Comparison of ENCODE assay signal across 16 cellular contexts in genomic region chr9:22278426-22278825, GRCh38.
DNase-seq lines count a peak whose midpoint lies in the region; FAIRE-seq and TF ChIP-seq lines count a peak whose summit lies in the region.
"Had no signal": no experiment of that assay in that cellular context is flagged by ENCODE, and none has a peak within 500 bp of the region (broad histone marks: within the 10 kb centered on the region; RNA-seq: fewer than 3 reads in every experiment).

No MANE protein-coding gene starts in this region.

- peaks cover 11% of the 10 kb centered on the region for H3K4me1 Mint-ChIP-seq in osteocyte (ENCODE audit: unreplicated experiment)
- H3K4me1 Mint-ChIP-seq: CD4-positive, CD25-positive, alpha-beta regulatory T cell; IgD-negative memory B cell had no signal

- peaks cover 1% of the 10 kb centered on the region for H3K9me3 Mint-ChIP-seq in osteocyte (ENCODE audit: unreplicated experiment)

- no peak for FAIRE-seq in GM19239 (lab: Jason Lieb, UNC)
- FAIRE-seq: A549, G401.6, H54 had no signal

- no peak overlapping the region for H3K27ac Mint-ChIP-seq in osteocyte (ENCODE audit: unreplicated experiment)
- H3K27ac Mint-ChIP-seq: CD4-positive, CD25-positive, alpha-beta regulatory T cell had no signal

- POLR2A ChIA-PET in RWPE1 (lab: Yijun Ruan, JAX; ENCODE audit: low non-redundant PET), result no interaction called here

- H3K36me3 Mint-ChIP-seq in osteocyte (ENCODE audit: unreplicated experiment), result no peaks in the 10 kb centered on the region
- H3K36me3 Mint-ChIP-seq: CD4-positive, CD25-positive, alpha-beta regulatory T cell; IgD-negative memory B cell had no signal

- CTCF ChIA-PET in RWPE1 (lab: Yijun Ruan, JAX), result interaction anchor here (0.7 kb wide), 1 partner anchor 18 kb away, joined by 4 read pairs; no protein-coding TSS in a partner anchor

- TF ChIP-seq CTCF in RWPE1 (conservative IDR thresholded peaks at IDR 0.05; ENCODE audit: low read depth) (no peak), osteocyte (IDR thresholded peaks at IDR 0.05) (no peak)

- H3K27ac ChIP-seq in RWPE1, result no peak overlapping the region
- H3K27ac ChIP-seq: A549 had no signal

- DNase-seq in COLO829 (ENCODE audit: low spot score), result peak; percentile 6
- peak; percentile 14 for DNase-seq in RWPE1 (ENCODE audit: low spot score)
- peak; percentile 40 for DNase-seq in dedifferentiated amniotic fluid mesenchymal stem cell (ENCODE audit: extremely low spot score)
- DNase-seq in renal cortical epithelial cell (ENCODE audit: low read depth), result peak; percentile 7
- no peak for DNase-seq in osteocyte (ENCODE audit: extremely low spot score, unreplicated experiment)
- no peak for DNase-seq in nucleus accumbens (lab: John Stamatoyannopoulos, UW)
- DNase-seq in NCI-H1694 (lab: John Stamatoyannopoulos, UW), result no peak
- no peak for DNase-seq in GM19239 (ENCODE audit: insufficient read length, low spot score)
- DNase-seq: Calu3; CD4-positive, CD25-positive, alpha-beta regulatory T cell; NCI-H1436 treated with DMSO at 0.1 percent for 48 hours; NCI-H2081 treated with DMSO at 0.1 percent for 48 hours had no signal

- H3K4me3 Mint-ChIP-seq in osteocyte (ENCODE audit: unreplicated experiment), result no peak overlapping the region
- H3K4me3 Mint-ChIP-seq: CD4-positive, CD25-positive, alpha-beta regulatory T cell; IgD-negative memory B cell had no signal

- H3K27me3 Mint-ChIP-seq in osteocyte (ENCODE audit: unreplicated experiment), result peaks cover 23% of the 10 kb centered on the region
- H3K27me3 Mint-ChIP-seq: CD4-positive, CD25-positive, alpha-beta regulatory T cell had no signal

Comparison
In these comparisons a context has a peak if more than half of its experiments do, and no peak if none do; other contexts are left out.
1. DNase-seq: peak in COLO829 (single experiment), RWPE1 (single experiment), dedifferentiated amniotic fluid mesenchymal stem cell (single experiment) and renal cortical epithelial cell (single experiment); none in osteocyte (single experiment), nucleus accumbens (0 of 56), NCI-H1694 (single experiment) and GM19239 (single experiment).